29 cellular contexts compared by ENCODE assay signal in the genomic region with DNA sequence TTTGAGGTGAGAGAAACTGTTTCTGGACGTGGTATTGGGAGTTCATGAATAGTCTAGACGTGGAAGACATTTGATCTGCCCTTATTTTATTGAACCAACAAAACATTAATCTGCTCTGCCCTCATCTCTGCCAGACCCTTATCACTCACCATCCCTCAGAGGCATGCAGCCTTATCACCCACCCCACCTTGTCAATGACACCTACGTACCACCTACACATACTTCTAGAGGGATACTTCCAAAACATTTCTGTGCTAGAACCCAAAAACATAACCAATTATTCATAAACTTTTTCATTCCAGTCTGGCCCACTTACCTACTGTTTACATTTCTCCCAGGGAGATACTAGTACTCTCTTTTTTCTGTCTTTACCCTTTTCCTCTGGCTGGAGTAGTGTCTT.
"Had no signal": no experiment of that assay in that cellular context is flagged by ENCODE, and none has a peak within 500 bp of the region (broad histone marks: within the 10 kb centered on the region; RNA-seq: fewer than 3 reads in every experiment).

No MANE protein-coding gene starts in this region.

- H3K9me3 ChIP-seq: stomach, suprapubic skin, testis, thoracic aorta, thyroid gland, tibial artery, tibial nerve, transverse colon, upper lobe of left lung, upper lobe of right lung, uterus, vagina had no signal

- H3K27me3 ChIP-seq: stomach, suprapubic skin, testis, thyroid gland, tibial artery, tibial nerve, transverse colon, upper lobe of left lung, upper lobe of right lung, uterus, vagina had no signal

- H3K9me3 Mint-ChIP-seq: stimulated activated effector memory CD8-positive, alpha-beta T cell treated with anti-CD3 and anti-CD28 coated beads, Interleukin-12 subunit alpha, Interleukin-12 subunit beta, amount 100 ng/mL, for 72 hours; stimulated activated memory B cell treated with anti-CD40 and anti-IgM and Interleukin-4, amounts not matched to agents 10 μg/mL and 1 μg/mL and 100 μg/mL, for 72 hours; stimulated activated naive B cell treated with anti-CD40 and anti-IgM and Interleukin-4, amounts not matched to agents 10 μg/mL and 1 μg/mL and 100 μg/mL, for 72 hours; stimulated activated naive CD8-positive, alpha-beta T cell treated with anti-CD3 and anti-CD28 coated beads, Interleukin-15, amount 100 ng/mL, for 72 hours; stimulated activated naive CD8-positive, alpha-beta T cell treated with anti-CD3 and anti-CD28 coated beads, Interleukin-15, Interleukin-2, amounts not matched to agents 100 ng/mL and 50 ng/mL, for 24 hours; type B pancreatic cell had no signal

- H3K27ac ChIP-seq: stomach, suprapubic skin, testis, thoracic aorta, thyroid gland, tibial artery, tibial nerve, transverse colon, upper lobe of left lung, upper lobe of right lung, uterus, vagina had no signal

- DNase-seq: stimulated activated CD4-positive, alpha-beta T cell treated with anti-CD3 and anti-CD28 coated beads, Interleukin-2, amount 100 ng/mL, for 48 hours; stimulated activated CD4-positive, alpha-beta T cell treated with anti-CD3 and anti-CD28 coated beads, Interleukin-4, amount 100 ng/mL, for 1 hour; stimulated activated CD4-positive, alpha-beta T cell treated with anti-CD3 and anti-CD28 coated beads, Interleukin-4, amount 100 ng/mL, for 24 hours; stimulated activated CD4-positive, alpha-beta T cell treated with anti-CD3 and anti-CD28 coated beads, Interleukin-4, amount 100 ng/mL, for 4 hours; stimulated activated CD8-positive, alpha-beta memory T cell treated with anti-CD3 and anti-CD28 coated beads, Interleukin-4, amount 100 ng/mL, for 48 hours; stimulated activated naive B cell treated with anti-CD40 and anti-IgM and Interleukin-4, amounts not matched to agents 10 μg/mL and 1 μg/mL and 100 μg/mL, for 72 hours; stimulated activated naive CD4-positive, alpha-beta T cell; stimulated activated naive CD4-positive, alpha-beta T cell treated with Interleukin-2 at 50 U/mL for 16 hours; stimulated activated naive CD8-positive, alpha-beta T cell treated with anti-CD3 and anti-CD28 coated beads, Interleukin-15, amount 100 ng/mL, for 72 hours; stimulated activated naive CD8-positive, alpha-beta T cell treated with anti-CD3 and anti-CD28 coated beads, Interleukin-15, Interleukin-2, amounts not matched to agents 100 U/mL and 50 U/mL, for 24 hours; stomach; substantia nigra; testis; thyroid gland; tibial artery; transverse colon; trophoblast cell; upper lobe of left lung; upper lobe of right lung; uterus had no signal

- H3K4me3 Mint-ChIP-seq: stimulated activated effector memory CD8-positive, alpha-beta T cell treated with anti-CD3 and anti-CD28 coated beads, Interleukin-12 subunit alpha, Interleukin-12 subunit beta, amount 100 ng/mL, for 72 hours; stimulated activated memory B cell treated with anti-CD40 and anti-IgM and Interleukin-4, amounts not matched to agents 10 μg/mL and 1 μg/mL and 100 μg/mL, for 72 hours; stimulated activated naive B cell treated with anti-CD40 and anti-IgM and Interleukin-4, amounts not matched to agents 10 μg/mL and 1 μg/mL and 100 μg/mL, for 72 hours; stimulated activated naive CD8-positive, alpha-beta T cell treated with anti-CD3 and anti-CD28 coated beads, Interleukin-15, amount 100 ng/mL, for 72 hours; stimulated activated naive CD8-positive, alpha-beta T cell treated with anti-CD3 and anti-CD28 coated beads, Interleukin-15, Interleukin-2, amounts not matched to agents 100 ng/mL and 50 ng/mL, for 24 hours; type B pancreatic cell had no signal

- H3K36me3 ChIP-seq: stomach, suprapubic skin, thoracic aorta, thyroid gland, tibial artery, tibial nerve, transverse colon, upper lobe of left lung, upper lobe of right lung, uterus, vagina had no signal

- H3K4me3 ChIP-seq: stomach, suprapubic skin, testis, thoracic aorta, thyroid gland, tibial artery, tibial nerve, transverse colon, upper lobe of left lung, upper lobe of right lung, uterus, vagina had no signal

- H3K36me3 Mint-ChIP-seq: stimulated activated effector memory CD8-positive, alpha-beta T cell treated with anti-CD3 and anti-CD28 coated beads, Interleukin-12 subunit alpha, Interleukin-12 subunit beta, amount 100 ng/mL, for 72 hours had no signal

- H3K4me1 Mint-ChIP-seq: stimulated activated effector memory CD8-positive, alpha-beta T cell treated with anti-CD3 and anti-CD28 coated beads, Interleukin-12 subunit alpha, Interleukin-12 subunit beta, amount 100 ng/mL, for 72 hours; stimulated activated memory B cell treated with anti-CD40 and anti-IgM and Interleukin-4, amounts not matched to agents 10 μg/mL and 1 μg/mL and 100 μg/mL, for 72 hours; stimulated activated naive B cell treated with anti-CD40 and anti-IgM and Interleukin-4, amounts not matched to agents 10 μg/mL and 1 μg/mL and 100 μg/mL, for 72 hours; stimulated activated naive CD8-positive, alpha-beta T cell treated with anti-CD3 and anti-CD28 coated beads, Interleukin-15, amount 100 ng/mL, for 72 hours had no signal

- ATAC-seq: stimulated activated effector memory CD8-positive, alpha-beta T cell treated with anti-CD3 and anti-CD28 coated beads, Interleukin-12 subunit alpha, Interleukin-12 subunit beta, amount 100 ng/mL, for 72 hours; stimulated activated memory B cell treated with anti-CD40 and anti-IgM and Interleukin-4, amounts not matched to agents 10 μg/mL and 1 μg/mL and 100 μg/mL, for 72 hours; stimulated activated naive B cell treated with anti-CD40 and anti-IgM and Interleukin-4, amounts not matched to agents 10 μg/mL and 1 μg/mL and 100 μg/mL, for 72 hours; stimulated activated naive CD8-positive, alpha-beta T cell treated with anti-CD3 and anti-CD28 coated beads, Interleukin-15, amount 100 ng/mL, for 72 hours; stimulated activated naive CD8-positive, alpha-beta T cell treated with anti-CD3 and anti-CD28 coated beads, Interleukin-15, Interleukin-2, amounts not matched to agents 100 U/mL and 50 U/mL, for 24 hours; upper lobe of right lung had no signal

- H3K4me1 ChIP-seq: stomach, suprapubic skin, testis, thyroid gland, tibial artery, tibial nerve, transverse colon, upper lobe of left lung, upper lobe of right lung, uterus, vagina had no signal

- H3K27ac Mint-ChIP-seq: stimulated activated effector memory CD8-positive, alpha-beta T cell treated with anti-CD3 and anti-CD28 coated beads, Interleukin-12 subunit alpha, Interleukin-12 subunit beta, amount 100 ng/mL, for 72 hours; stimulated activated memory B cell treated with anti-CD40 and anti-IgM and Interleukin-4, amounts not matched to agents 10 μg/mL and 1 μg/mL and 100 μg/mL, for 72 hours; stimulated activated naive B cell treated with anti-CD40 and anti-IgM and Interleukin-4, amounts not matched to agents 10 μg/mL and 1 μg/mL and 100 μg/mL, for 72 hours; stimulated activated naive CD8-positive, alpha-beta T cell treated with anti-CD3 and anti-CD28 coated beads, Interleukin-15, amount 100 ng/mL, for 72 hours; stimulated activated naive CD8-positive, alpha-beta T cell treated with anti-CD3 and anti-CD28 coated beads, Interleukin-15, Interleukin-2, amounts not matched to agents 100 ng/mL and 50 ng/mL, for 24 hours; type B pancreatic cell had no signal

- FAIRE-seq: urothelium cell line had no signal

- H3K27me3 Mint-ChIP-seq: stimulated activated memory B cell treated with anti-CD40 and anti-IgM and Interleukin-4, amounts not matched to agents 10 μg/mL and 1 μg/mL and 100 μg/mL, for 72 hours; stimulated activated naive CD8-positive, alpha-beta T cell treated with anti-CD3 and anti-CD28 coated beads, Interleukin-15, amount 100 ng/mL, for 72 hours; stimulated activated naive CD8-positive, alpha-beta T cell treated with anti-CD3 and anti-CD28 coated beads, Interleukin-15, Interleukin-2, amounts not matched to agents 100 ng/mL and 50 ng/mL, for 24 hours; type B pancreatic cell had no signal
